Comparison of ENCODE assay signal across 12 cellular contexts in the genomic region with DNA sequence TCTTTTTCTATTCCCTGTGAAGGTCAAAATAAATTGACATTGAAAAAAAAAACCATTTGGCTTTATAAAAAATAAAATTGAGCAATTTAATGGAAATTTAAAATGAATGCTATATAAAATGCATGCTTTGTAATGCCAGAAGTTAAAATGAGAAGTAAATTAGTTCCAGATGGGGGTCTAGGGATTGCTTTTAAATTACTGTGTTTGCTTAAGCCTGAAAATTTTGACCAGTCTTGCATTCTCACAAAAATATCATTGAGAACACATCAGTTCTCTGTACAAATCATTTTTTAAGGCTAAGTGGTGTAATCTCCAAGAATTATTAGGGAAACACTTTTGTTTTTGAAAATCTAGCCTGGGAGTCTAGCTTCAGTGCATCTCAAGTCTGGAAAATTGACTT.
DNase-seq lines count a peak whose midpoint lies in the region; ATAC-seq and TF ChIP-seq lines count a peak whose summit lies in the region.
"Had no signal": no experiment of that assay in that cellular context is flagged by ENCODE, and none has a peak within 500 bp of the region (broad histone marks: within the 10 kb centered on the region; RNA-seq: fewer than 3 reads in every experiment).

No MANE protein-coding gene starts in this region.

- H3K27ac Mint-ChIP-seq in chondrocyte (ENCODE audit: unreplicated experiment) (peak overlapping the region; percentile 53), mesothelial cell of epicardium (peak overlapping the region; percentile 10)
- H3K27ac Mint-ChIP-seq: CD4-positive, alpha-beta memory T cell had no signal

- DNase-seq in chondrocyte (ENCODE audit: low spot score) (no peak), fibroblast of the aortic adventitia (ENCODE audit: low read depth) (peak; percentile 4), mesothelial cell of epicardium (ENCODE audit: low spot score in 2 of 2, unreplicated experiment in 2 of 2) (no peak), LoVo (ENCODE audit: low spot score) (no peak), NCI-H82 treated with DMSO at 0.1 percent for 48 hours (lab: John Stamatoyannopoulos, UW; ENCODE audit: unreplicated experiment) (no peak)
- DNase-seq: BE2C; CD4-positive, alpha-beta memory T cell; DMS79; HCEC 1CT had no signal

- no peaks in the 10 kb centered on the region for H3K27me3 Mint-ChIP-seq in chondrocyte (ENCODE audit: low read depth)
- H3K27me3 Mint-ChIP-seq in mesothelial cell of epicardium (ENCODE audit: low read depth), result peaks cover 7% of the 10 kb centered on the region

- H3K4me3 Mint-ChIP-seq in chondrocyte (ENCODE audit: unreplicated experiment) (no peak overlapping the region), mesothelial cell of epicardium (no peak overlapping the region)
- H3K4me3 Mint-ChIP-seq: CD4-positive, alpha-beta memory T cell had no signal

- H3K9me3 Mint-ChIP-seq in chondrocyte (ENCODE audit: low read depth), result no peaks in the 10 kb centered on the region
- peaks cover 15% of the 10 kb centered on the region for H3K9me3 Mint-ChIP-seq in mesothelial cell of epicardium
- H3K9me3 Mint-ChIP-seq: CD4-positive, alpha-beta memory T cell had no signal

- H3K36me3 Mint-ChIP-seq in chondrocyte (ENCODE audit: low read depth), result peaks cover 3% of the 10 kb centered on the region
- peaks cover 6% of the 10 kb centered on the region for H3K36me3 Mint-ChIP-seq in mesothelial cell of epicardium
- H3K36me3 Mint-ChIP-seq: CD4-positive, alpha-beta memory T cell had no signal

- peaks cover 28% of the 10 kb centered on the region for H3K4me1 Mint-ChIP-seq in chondrocyte (ENCODE audit: low read depth)
- peaks cover 6% of the 10 kb centered on the region for H3K4me1 Mint-ChIP-seq in mesothelial cell of epicardium
- H3K4me1 Mint-ChIP-seq: CD4-positive, alpha-beta memory T cell had no signal

- ATAC-seq in GM21529 (IDR thresholded peaks at IDR 0.05; ENCODE audit: unreplicated experiment) (no peak), HG02623 (IDR thresholded peaks at IDR 0.05; ENCODE audit: unreplicated experiment) (no peak)
- ATAC-seq: GM12878 had no signal

- H3K4me3 ChIP-seq in fibroblast of the aortic adventitia (ENCODE audit: low read depth, low read length), result no peak overlapping the region
- H3K4me3 ChIP-seq: GM12878 had no signal

- TF ChIP-seq CTCF in chondrocyte (IDR thresholded peaks at IDR 0.05), result no peak
- no peak for TF ChIP-seq CTCF in fibroblast of the aortic adventitia (IDR thresholded peaks at IDR 0.05; ENCODE audit: insufficient read depth, low read length)
- TF ChIP-seq CTCF in mesothelial cell of epicardium (IDR thresholded peaks at IDR 0.05; ENCODE audit: unreplicated experiment), result no peak
